Comparison of ENCODE assay signal across 25 cellular contexts in genomic region chr4:82642321-82642720, GRCh38.
"Had no signal": no experiment of that assay in that cellular context is flagged by ENCODE, and none has a peak within 500 bp of the region (broad histone marks: within the 10 kb centered on the region; RNA-seq: fewer than 3 reads in every experiment).

No MANE protein-coding gene starts in this region.

- H3K9me3 ChIP-seq: gastrocnemius medialis, neutrophil, right lobe of liver, testis, transverse colon had no signal

- DNase-seq: activated CD4-positive, alpha-beta T cell treated with anti-CD3 and anti-CD28 coated beads for 48 hours; activated CD4-positive, alpha-beta T cell treated with anti-CD3 and anti-CD28 coated beads, Interleukin-2, amount 50 U/mL, for 48 hours; activated CD8-positive, alpha-beta memory T cell treated with anti-CD3 and anti-CD28 coated beads for 24 hours; activated effector memory CD4-positive, alpha-beta T cell treated with Interleukin-2 at 50 U/mL for 16 hours; activated naive CD4-positive, alpha-beta T cell treated with Interleukin-2 at 50 U/mL for 16 hours; activated naive CD8-positive, alpha-beta T cell treated with anti-CD3 and anti-CD28 coated beads for 36 hours; brain microvascular endothelial cell; dorsolateral prefrontal cortex; effector memory CD4-positive, alpha-beta T cell; gastrocnemius medialis; glutamatergic neuron; islet precursor cell; left ventricle myocardium superior; nephron progenitor cell; right lobe of liver; stimulated activated CD4-positive, alpha-beta T cell treated with anti-CD3 and anti-CD28 coated beads, Interleukin-2, amount 100 ng/mL, for 48 hours; stimulated activated naive CD8-positive, alpha-beta T cell treated with anti-CD3 and anti-CD28 coated beads, Interleukin-15, Interleukin-2, amounts not matched to agents 100 U/mL and 50 U/mL, for 24 hours; T-helper 9 cell; testis; transverse colon; WERI-Rb-1 had no signal

- H3K36me3 ChIP-seq: brain microvascular endothelial cell, gastrocnemius medialis, neutrophil, right lobe of liver, transverse colon, WERI-Rb-1 had no signal

- H3K4me1 ChIP-seq: gastrocnemius medialis, right lobe of liver, transverse colon had no signal

- ATAC-seq: activated CD4-positive, CD25-positive, alpha-beta regulatory T cell treated with anti-CD3 and anti-CD28 coated beads, Interleukin-2, amount 50 U/mL, for 24 hours; gastrocnemius medialis; left ventricle myocardium superior; stimulated activated naive CD8-positive, alpha-beta T cell treated with anti-CD3 and anti-CD28 coated beads, Interleukin-15, Interleukin-2, amounts not matched to agents 100 U/mL and 50 U/mL, for 24 hours had no signal

- H3K4me3 ChIP-seq: coronary artery, dorsolateral prefrontal cortex, gastrocnemius medialis, hepatocyte, right lobe of liver, testis, transverse colon had no signal

- H3K27me3 ChIP-seq: brain microvascular endothelial cell, dorsolateral prefrontal cortex, gastrocnemius medialis, hepatocyte, neutrophil, right lobe of liver, testis, transverse colon had no signal

- H3K27ac ChIP-seq: brain microvascular endothelial cell, coronary artery, gastrocnemius medialis, hepatocyte, neutrophil, right lobe of liver, testis, transverse colon, WERI-Rb-1 had no signal
